Comparison of ENCODE assay signal across 19 cellular contexts in genomic region chr13:109101550-109102144, GRCh38.
"Had no signal": no experiment of that assay in that cellular context is flagged by ENCODE, and none has a peak within 500 bp of the region (broad histone marks: within the 10 kb centered on the region; RNA-seq: fewer than 3 reads in every experiment).

No MANE protein-coding gene starts in this region.

- ATAC-seq: activated CD8-positive, alpha-beta T cell treated with anti-CD3 and anti-CD28 coated beads, Interleukin-2, amount 10 ng/mL, durations not matched to agents 7 days and 5 days; activated T-cell treated with anti-CD3 and anti-CD28 coated beads, Interleukin-2, amount 50 U/mL, for 4 hours; lower lobe of right lung; natural killer cell; stimulated activated naive CD8-positive, alpha-beta T cell treated with anti-CD3 and anti-CD28 coated beads, Interleukin-15, amount 100 ng/mL, for 72 hours had no signal

- H3K27ac ChIP-seq: breast epithelium, coronary artery, lower lobe of right lung, right atrium auricular region, vagina had no signal

- H3K9me3 ChIP-seq: breast epithelium, esophagus muscularis mucosa, lower lobe of right lung, right atrium auricular region, vagina had no signal

- H3K36me3 ChIP-seq: breast epithelium, esophagus muscularis mucosa, lower lobe of right lung, right atrium auricular region, vagina had no signal

- FAIRE-seq: astrocyte, endometrium, keratinocyte had no signal

- DNase-seq: activated CD4-positive, alpha-beta T cell treated with anti-CD3 and anti-CD28 coated beads, Interleukin-2, amount 10 ng/mL, durations not matched to agents 7 days and 5 days; activated CD8-positive, alpha-beta T cell treated with anti-CD3 and anti-CD28 coated beads, Interleukin-2, amount 10 ng/mL, durations not matched to agents 7 days and 5 days; activated effector memory CD4-positive, alpha-beta T cell treated with anti-CD3 and anti-CD28 coated beads, Interleukin-2, amount 50 U/mL, for 16 hours; activated T-cell treated with anti-CD3 and anti-CD28 coated beads, Interleukin-2, amount 50 U/mL, for 4 hours; foreskin melanocyte; lower lobe of right lung; natural killer cell; posterior cingulate gyrus; stimulated activated CD4-positive, alpha-beta T cell treated with anti-CD3 and anti-CD28 coated beads, Interleukin-2, amount 100 ng/mL, for 24 hours; stimulated activated naive CD8-positive, alpha-beta T cell treated with anti-CD3 and anti-CD28 coated beads, Interleukin-15, amount 100 ng/mL, for 72 hours; trophoblast cell had no signal

- H3K27me3 ChIP-seq: breast epithelium, esophagus muscularis mucosa, right atrium auricular region, vagina had no signal

- H3K4me1 ChIP-seq: breast epithelium, lower lobe of right lung, right atrium auricular region, vagina had no signal

- H3K4me3 ChIP-seq: breast epithelium, coronary artery, lower lobe of right lung, right atrium auricular region, vagina had no signal
